Comparison of ENCODE assay signal across 20 cellular contexts in the genomic region with DNA sequence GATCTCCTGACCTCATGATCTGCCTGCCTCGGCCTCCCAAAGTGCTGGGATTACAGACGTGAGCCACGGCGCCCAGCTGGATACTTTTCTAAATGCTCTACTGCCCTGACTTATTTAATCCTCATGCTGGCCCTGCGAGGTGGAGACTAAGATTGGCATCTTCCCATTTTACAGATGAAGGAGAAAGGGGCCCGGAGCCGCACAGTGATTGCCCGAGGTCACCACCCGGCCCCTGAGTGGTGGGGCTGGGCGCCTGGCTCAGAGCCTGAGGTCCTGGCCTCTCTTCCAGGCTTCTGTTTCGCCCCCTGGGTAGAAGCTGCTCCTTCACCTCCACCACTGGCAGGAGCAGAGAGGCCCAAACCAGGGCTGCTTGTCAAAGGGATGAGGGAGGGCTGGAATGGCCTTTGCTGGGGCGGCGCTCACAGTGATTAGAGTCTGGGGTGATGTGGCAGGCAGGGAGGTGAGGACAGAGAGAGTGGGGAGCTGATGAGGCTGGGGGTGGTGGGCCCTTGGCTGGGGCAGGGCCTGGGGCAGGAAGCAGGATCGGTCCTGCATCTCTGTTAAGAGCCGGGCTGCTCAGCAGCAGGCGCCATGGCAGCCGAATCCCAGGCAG. TPM values are rescaled to one million over a fixed set of nuclear protein-coding genes. Genes with fewer than 3 reads are reported as not detected.
DNase-seq lines count a peak whose midpoint lies in the region; FAIRE-seq and TF ChIP-seq lines count a peak whose summit lies in the region.
"Had no signal": no experiment of that assay in that cellular context is flagged by ENCODE, and none has a peak within 500 bp of the region (broad histone marks: within the 10 kb centered on the region; RNA-seq: fewer than 3 reads in every experiment).

No MANE protein-coding gene starts in this region.

- H3K4me1 ChIP-seq in kidney (ENCODE audit: control insufficient read depth in 1 of 2, insufficient read depth in 1 of 2, low read depth in 1 of 2, low read length in 2 of 2) (no peaks in the 10 kb centered on the region), stomach (peaks cover 0 to 13% (median 9%) of the 10 kb centered on the region in 4 donors)
- H3K4me1 ChIP-seq: BLaER1, Caco-2 had no signal

- TF ChIP-seq CTCF in kidney (IDR thresholded peaks at IDR 0.05; ENCODE audit: borderline replicate concordance, extremely low read depth, insufficient read depth) = no peak
- TF ChIP-seq CTCF in neural crest cell (conservative IDR thresholded peaks at IDR 0.05) = no peak
- no peak for TF ChIP-seq CTCF in stomach (IDR thresholded peaks at IDR 0.05)

- H3K36me3 ChIP-seq in kidney (ENCODE audit: control insufficient read depth in 1 of 2, insufficient read depth in 2 of 2, low read length in 2 of 2) (no peaks in the 10 kb centered on the region), stomach (no peaks in the 10 kb centered on the region)
- H3K36me3 ChIP-seq: BLaER1 had no signal

- peaks cover 0 to 36% (median 0%) of the 10 kb centered on the region in 3 donors for H3K27me3 ChIP-seq in stomach
- H3K27me3 ChIP-seq: BLaER1 had no signal

- no peak for TF ChIP-seq POLR2A in stomach (IDR thresholded peaks at IDR 0.05)

- no peak overlapping the region for H3K9ac ChIP-seq in kidney (ENCODE audit: low read length in 2 of 2)
- H3K9ac ChIP-seq: BLaER1 had no signal

- FAIRE-seq in kidney (lab: Jason Lieb, UNC) = no peak
- FAIRE-seq: GM12878, GM18507 had no signal

- no peak overlapping the region for H3K4me3 Mint-ChIP-seq in neural crest cell
- H3K4me3 Mint-ChIP-seq: CD8-positive, alpha-beta memory T cell; GM23338; H9 had no signal

- no peaks in the 10 kb centered on the region for H3K36me3 Mint-ChIP-seq in neural crest cell (ENCODE audit: low read depth)
- H3K36me3 Mint-ChIP-seq: CD8-positive, alpha-beta memory T cell had no signal

- no peak for TF ChIP-seq EP300 in stomach (IDR thresholded peaks at IDR 0.05)

- DNase-seq in NCI-H146 (lab: John Stamatoyannopoulos, UW) (peak; percentile 40), NCI-H146 treated with DMSO at 0.1 percent for 48 hours (lab: John Stamatoyannopoulos, UW; ENCODE audit: unreplicated experiment) (no peak), kidney (peak; percentile 26), neural crest cell (ENCODE audit: low read depth, low spot score) (no peak), stomach (no peak), NCI-H1092 (lab: John Stamatoyannopoulos, UW) (no peak), EL (no peak)
- DNase-seq in activated CD4-positive, alpha-beta T cell treated with anti-CD3 and anti-CD28 coated beads for 1 hour = no peak
- DNase-seq: 8988T; AML-193; Caco-2; CD8-positive, alpha-beta memory T cell; H9 had no signal

- intact Hi-C loops in kidney (cut with DNase I) = no loop called here
- intact Hi-C loops in stomach (cut with DNase I; ENCODE audit: low total_unique reads) = no loop called here

- peak overlapping the region; percentile 57 for H3K27ac Mint-ChIP-seq in neural crest cell (ENCODE audit: unreplicated experiment)
- H3K27ac Mint-ChIP-seq: GM23338, H9 had no signal

- H3K27ac ChIP-seq in kidney (ENCODE audit: low read depth in 2 of 2, low read length in 2 of 2) (no peak overlapping the region), stomach (peak overlapping the region in 3 of 5 donors; percentile 41 to 46 (median 44))
- H3K27ac ChIP-seq: BLaER1 had no signal

- no peak overlapping the region for H3K4me3 ChIP-seq in kidney (ENCODE audit: low read length in 2 of 2)
- H3K4me3 ChIP-seq in stomach = no peak overlapping the region
- H3K4me3 ChIP-seq: BLaER1, GM12878, GM23338 had no signal

- H3K4me1 Mint-ChIP-seq in neural crest cell = peaks cover 22% of the 10 kb centered on the region
- H3K4me1 Mint-ChIP-seq: CD8-positive, alpha-beta memory T cell had no signal

- peaks cover 2% of the 10 kb centered on the region for H3K27me3 Mint-ChIP-seq in neural crest cell (ENCODE audit: low read depth)

- WGBS in stomach, 5 donors = 46 to 64% (median 54%) methylated on average over 15 to 17 of the region's 17 CpGs

- peaks cover 4% of the 10 kb centered on the region for H3K9me3 Mint-ChIP-seq in neural crest cell
- H3K9me3 Mint-ChIP-seq: CD8-positive, alpha-beta memory T cell; GM23338 had no signal

- H3K9me3 ChIP-seq in kidney (ENCODE audit: control insufficient read depth in 1 of 2, low read length in 2 of 2) = peaks cover 0 to 4% of the 10 kb centered on the region in 2 donors
- H3K9me3 ChIP-seq in stomach = no peaks in the 10 kb centered on the region
- H3K9me3 ChIP-seq: BLaER1, Caco-2 had no signal

RNA-seq across cellular contexts. Expression of a gene that starts 15.4 kb away (rescaled TPM):
- total RNA-seq in kidney (not detected), neural crest cell (1.7 and 1.8 TPM in 2 replicates), stomach (1 to 10 TPM in 1 of 5 donors, not detected in 4; 1.5 TPM)
- polyA plus RNA-seq in kidney (ENCODE audit: insufficient read depth, low read depth, low replicate concordance) (not detected), stomach (under 1 TPM; 0.19 to 0.61 (median 0.33) TPM)
- total RNA-seq: Caco-2; CD8-positive, alpha-beta memory T cell; Daoy; G401; HT1080 had no signal
- polyA plus RNA-seq: CD8-positive, alpha-beta memory T cell; GM12878; GM23338 had no signal

RNA-seq across cellular contexts. Expression of a gene that starts 53.3 kb away (rescaled TPM):
- total RNA-seq in kidney = 7.1 TPM
- polyA plus RNA-seq in kidney (ENCODE audit: insufficient read depth, low read depth, low replicate concordance) = 2.3 TPM
- 10.6 and 12.1 TPM in 2 replicates for total RNA-seq in neural crest cell
- total RNA-seq in stomach = 1 to 10 TPM; 1.2 to 8.0 (median 2.3) TPM
- polyA plus RNA-seq in stomach = 1 to 10 TPM in 1 of 3 donors, under 1 TPM in 2; 0.31 to 3.0 (median 0.62) TPM
- total RNA-seq: Caco-2, GM12878 had no signal
- polyA plus RNA-seq: CD8-positive, alpha-beta memory T cell; GM12878 had no signal

Comparison
In these comparisons a context has a peak if more than half of its experiments do, and no peak if none do; other contexts are left out.
1. DNase-seq: peak in NCI-H146 (single experiment) and kidney (single experiment); none in NCI-H146 treated with DMSO at 0.1 percent for 48 hours (single experiment), neural crest cell (single experiment), stomach (single experiment), NCI-H1092 (single experiment), EL (single experiment) and activated CD4-positive, alpha-beta T cell treated with anti-CD3 and anti-CD28 coated beads for 1 hour (single experiment).
2. H3K27ac ChIP-seq: peak in stomach (3 of 5); none in kidney (0 of 2).